Comparison of ENCODE assay signal across 12 cellular contexts in genomic region chr2:36528274-36528673, GRCh38.
DNase-seq lines count a peak whose midpoint lies in the region; ATAC-seq and TF ChIP-seq lines count a peak whose summit lies in the region.
"Had no signal": no experiment of that assay in that cellular context is flagged by ENCODE, and none has a peak within 500 bp of the region (broad histone marks: within the 10 kb centered on the region; RNA-seq: fewer than 3 reads in every experiment).

No MANE protein-coding gene starts in this region.

- H3K36me3 ChIP-seq in GM23338 (ENCODE audit: insufficient read depth) = peaks cover 17% of the 10 kb centered on the region; the same call in 1 of the 2 replicates
- peaks cover 20 to 43% of the 10 kb centered on the region in 2 donors for H3K36me3 ChIP-seq in ascending aorta

- TF ChIP-seq CTCF in GM23338 (conservative IDR thresholded peaks at IDR 0.05; ENCODE audit: low read depth in 2 of 2) (no peak), osteocyte (IDR thresholded peaks at IDR 0.05) (no peak), ascending aorta (IDR thresholded peaks at IDR 0.05) (no peak)

- H3K4me3 ChIP-seq in GM23338 (no peak overlapping the region), ascending aorta (no peak overlapping the region)

- H3K27me3 ChIP-seq in GM23338 (ENCODE audit: insufficient read depth) = no peaks in the 10 kb centered on the region
- H3K27me3 ChIP-seq in ascending aorta = no peaks in the 10 kb centered on the region

- no peak for DNase-seq in GM23338 (ENCODE audit: low spot score)
- no peak for DNase-seq in osteocyte (ENCODE audit: extremely low spot score, unreplicated experiment)
- no peak for DNase-seq in HUDEP-2 (lab: John Stamatoyannopoulos, UW; ENCODE audit: unreplicated experiment in 76 of 76)
- no peak for DNase-seq in ascending aorta (ENCODE audit: low spot score in 2 of 2)
- no peak for DNase-seq in DMS 273 treated with DMSO at 0.1 percent for 48 hours (lab: John Stamatoyannopoulos, UW)
- DNase-seq in NCI-H1694 (lab: John Stamatoyannopoulos, UW) = no peak
- DNase-seq: activated CD8-positive, alpha-beta memory T cell treated with anti-CD3 and anti-CD28 coated beads, Interleukin-2, amount 10 ng/mL, durations not matched to agents 7 days and 5 days; Calu3; Karpas-422; stimulated activated naive CD4-positive, alpha-beta T cell treated with Interleukin-2 at 50 U/mL for 16 hours had no signal

- no peak overlapping the region for H2AFZ ChIP-seq in GM23338

- H3K36me3 Mint-ChIP-seq in GM23338 (ENCODE audit: low read depth) (peaks cover 19% of the 10 kb centered on the region), osteocyte (ENCODE audit: unreplicated experiment) (peaks cover 29% of the 10 kb centered on the region)
- H3K36me3 Mint-ChIP-seq: activated CD8-positive, alpha-beta memory T cell treated with anti-CD3 and anti-CD28 coated beads, Interleukin-2, amount 10 ng/mL, durations not matched to agents 7 days and 5 days had no signal

- peaks cover 5% of the 10 kb centered on the region; the same call in 1 of the 2 replicates for H4K20me1 ChIP-seq in GM23338 (replicated peaks; ENCODE audit: insufficient read depth)

- H3K9me3 ChIP-seq in ascending aorta = no peaks in the 10 kb centered on the region

- H3K4me2 ChIP-seq in GM23338 = no peak overlapping the region

- H3K4me1 ChIP-seq in GM23338 (ENCODE audit: insufficient read depth) (no peaks in the 10 kb centered on the region; the same call in 1 of the 2 replicates), ascending aorta (peaks cover 0 to 21% of the 10 kb centered on the region in 2 donors)

- H3K9me2 ChIP-seq in GM23338 (ENCODE audit: insufficient read depth) = no peaks in the 10 kb centered on the region; the same call in 1 of the 2 replicates

- ATAC-seq in GM19025 (IDR thresholded peaks at IDR 0.05; ENCODE audit: low read depth, unreplicated experiment) = peak; percentile 73
- ATAC-seq in GM23338 = no peak
- peak; percentile 66 for ATAC-seq in HG03342 (IDR thresholded peaks at IDR 0.05; ENCODE audit: unreplicated experiment)
- ATAC-seq: activated CD8-positive, alpha-beta memory T cell treated with anti-CD3 and anti-CD28 coated beads, Interleukin-2, amount 10 ng/mL, durations not matched to agents 7 days and 5 days had no signal

- no peaks in the 10 kb centered on the region for H3F3A ChIP-seq in GM23338 (replicated peaks; ENCODE audit: low read depth)

- H3K4me3 Mint-ChIP-seq in GM23338 (no peak overlapping the region), osteocyte (ENCODE audit: unreplicated experiment) (no peak overlapping the region)
- H3K4me3 Mint-ChIP-seq: activated CD8-positive, alpha-beta memory T cell treated with anti-CD3 and anti-CD28 coated beads, Interleukin-2, amount 10 ng/mL, durations not matched to agents 7 days and 5 days had no signal

- H3K9me3 Mint-ChIP-seq in GM23338 (no peaks in the 10 kb centered on the region), osteocyte (ENCODE audit: unreplicated experiment) (no peaks in the 10 kb centered on the region)

- 0 out of 2 replicates have a peak, but pooled peaks cover 4% of the 10 kb centered on the region for H3K79me2 ChIP-seq in GM23338 (replicated peaks; ENCODE audit: insufficient read depth)

- H3K27ac Mint-ChIP-seq in GM23338 = peak overlapping the region; percentile 10; the same call in 1 of the 2 replicates
- H3K27ac Mint-ChIP-seq in osteocyte (ENCODE audit: unreplicated experiment) = peak overlapping the region; percentile 77
- H3K27ac Mint-ChIP-seq: activated CD8-positive, alpha-beta memory T cell treated with anti-CD3 and anti-CD28 coated beads, Interleukin-2, amount 10 ng/mL, durations not matched to agents 7 days and 5 days had no signal

- H3K27me3 Mint-ChIP-seq in GM23338 (ENCODE audit: insufficient read depth, low read depth, poor library complexity) (no peaks in the 10 kb centered on the region), osteocyte (ENCODE audit: unreplicated experiment) (no peaks in the 10 kb centered on the region)
- H3K27me3 Mint-ChIP-seq: activated CD8-positive, alpha-beta memory T cell treated with anti-CD3 and anti-CD28 coated beads, Interleukin-2, amount 10 ng/mL, durations not matched to agents 7 days and 5 days had no signal

- peaks cover 19% of the 10 kb centered on the region; the same call in 2 of the 3 replicates for H3K4me1 Mint-ChIP-seq in GM23338
- H3K4me1 Mint-ChIP-seq in osteocyte (ENCODE audit: unreplicated experiment) = peaks cover 32% of the 10 kb centered on the region

- H3K27ac ChIP-seq in GM23338 (ENCODE audit: low read depth) (peak overlapping the region; percentile 23; the same call in 1 of the 2 replicates), ascending aorta (peak overlapping the region in 1 of 2 donors; percentile 51)

- intact Hi-C loops in ascending aorta (cut with DNase I) = no loop called here

TF ChIP-seq in GM23338, 12 proteins besides CTCF, POLR2A, EP300 and RAD21 (continues in another document):
- no peak for TF ChIP-seq CREB1 (CRISPR knock-in tag; IDR thresholded peaks at IDR 0.05; ENCODE audit: low read depth)
- no peak for TF ChIP-seq ZNF114 (CRISPR knock-in tag; IDR thresholded peaks at IDR 0.05)
- TF ChIP-seq JUNB (IDR thresholded peaks at IDR 0.05; ENCODE audit: unreplicated experiment) = no peak
- no peak for TF ChIP-seq EZH2phosphoT487 (IDR thresholded peaks at IDR 0.05; ENCODE audit: unreplicated experiment)
- TF ChIP-seq NANOG (IDR thresholded peaks at IDR 0.05; ENCODE audit: borderline replicate concordance) = no peak
- no peak for TF ChIP-seq ZNF331 (CRISPR knock-in tag; IDR thresholded peaks at IDR 0.05; ENCODE audit: low read depth)
- TF ChIP-seq ZNF462 (CRISPR knock-in tag; IDR thresholded peaks at IDR 0.05) = no peak
- no peak for TF ChIP-seq ETS1 (IDR thresholded peaks at IDR 0.05)
